1 cellular context compared by ENCODE assay signal in genomic region chr14:102375126-102375525, GRCh38.
TF ChIP-seq lines count a peak whose summit lies in the region.

No MANE protein-coding gene starts in this region.

TF ChIP-seq in HEK293, 187 proteins besides CTCF, POLR2A, EP300 and RAD21:
- TF ChIP-seq ZNF623 (tag by site-specific recombination; IDR thresholded peaks at IDR 0.05) (peak; percentile 44; the same call in 1 of the 2 replicates), ZBTB44 (tag by site-specific recombination; IDR thresholded peaks at IDR 0.05) (no peak)
